Comparison of ENCODE assay signal across 2 cellular contexts in genomic region chr11:33630936-33631748, GRCh38.
TF ChIP-seq lines count a peak whose summit lies in the region.

No MANE protein-coding gene starts in this region.

TF ChIP-seq in SK-N-SH treated with all-trans-retinoic acid at 6 μM for 48 hours, 23 proteins besides CTCF, POLR2A, EP300 and RAD21 (continued from another document):
- TF ChIP-seq ZC3H10 (CRISPR knock-in tag; IDR thresholded peaks at IDR 0.05) (no peak), CSRNP3 (CRISPR knock-in tag; IDR thresholded peaks at IDR 0.05) (no peak), BACH2 (CRISPR knock-in tag; IDR thresholded peaks at IDR 0.05; ENCODE audit: borderline replicate concordance) (no peak)

TF ChIP-seq in endothelial cell of umbilical vein, 7 proteins besides CTCF, POLR2A, EP300 and RAD21 (continued from another document):
- TF ChIP-seq EZH2 (IDR thresholded peaks at IDR 0.05; ENCODE audit: borderline replicate concordance, low read depth, low read length, severe bottlenecking) = no peak
